8 cellular contexts compared by ENCODE assay signal in the genomic region with DNA sequence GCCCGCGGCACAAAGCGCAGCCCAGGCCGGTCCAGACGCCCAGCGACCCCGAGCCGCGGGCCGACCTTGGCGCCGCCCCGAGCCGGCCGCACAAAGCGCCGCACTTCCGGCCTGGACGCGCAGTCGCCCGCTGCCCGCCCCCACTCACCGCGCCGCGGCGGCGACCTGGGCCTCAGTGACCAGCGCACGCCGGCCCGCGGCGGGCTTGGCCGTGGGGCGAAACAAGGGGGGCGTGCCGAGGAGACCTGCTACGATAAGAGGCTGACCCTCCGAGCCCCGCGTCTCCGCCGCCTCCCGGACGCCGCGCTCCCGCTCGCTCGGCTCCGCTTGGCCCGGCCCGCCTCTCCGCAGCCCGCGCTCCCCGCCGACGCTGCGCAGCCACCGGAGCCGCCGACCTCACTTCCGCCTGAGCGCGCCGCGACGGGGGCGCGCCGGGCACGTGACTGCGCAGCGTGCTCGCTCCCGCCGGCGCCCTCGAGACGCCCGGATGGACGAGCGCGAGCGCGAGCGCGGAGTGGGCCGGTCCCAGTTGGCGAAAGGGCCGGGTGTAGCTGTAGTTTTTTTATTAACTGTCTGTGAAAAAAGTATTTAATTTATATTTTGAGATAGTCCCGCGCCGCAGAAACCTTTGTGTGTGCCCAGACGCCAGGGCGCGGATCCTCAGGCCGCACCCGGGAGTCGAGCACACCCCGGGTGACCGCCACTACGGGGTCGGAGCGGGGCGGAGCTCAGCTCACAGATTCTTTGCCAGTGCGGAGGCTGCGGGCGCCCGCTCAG. TPM values are rescaled to one million over a fixed set of nuclear protein-coding genes. Genes with fewer than 3 reads are reported as not detected.
DNase-seq lines count a peak whose midpoint lies in the region; ATAC-seq and TF ChIP-seq lines count a peak whose summit lies in the region.

A gene with protein sequence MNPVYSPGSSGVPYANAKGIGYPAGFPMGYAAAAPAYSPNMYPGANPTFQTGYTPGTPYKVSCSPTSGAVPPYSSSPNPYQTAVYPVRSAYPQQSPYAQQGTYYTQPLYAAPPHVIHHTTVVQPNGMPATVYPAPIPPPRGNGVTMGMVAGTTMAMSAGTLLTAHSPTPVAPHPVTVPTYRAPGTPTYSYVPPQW (minus strand): TSS at position 395 of the 777 bp plus-strand sequence. CDS start 10,814 bp downstream, outside the sequence.

- H3K27ac Mint-ChIP-seq in activated naive CD8-positive, alpha-beta T cell treated with anti-CD3 and anti-CD28 coated beads, Interleukin-2, amount 10 ng/mL, durations not matched to agents 7 days and 5 days: peak within 1 kb of the TSS; percentile 98

- H3K36me3 Mint-ChIP-seq in activated naive CD8-positive, alpha-beta T cell treated with anti-CD3 and anti-CD28 coated beads, Interleukin-2, amount 10 ng/mL, durations not matched to agents 7 days and 5 days: peaks cover 6% of the 10 kb centered on the region

- no peaks in the 10 kb centered on the region for H3K9me2 ChIP-seq in SU-DHL-6 (replicated peaks; ENCODE audit: insufficient read depth, low read length)

- H3K4me3 Mint-ChIP-seq in activated naive CD8-positive, alpha-beta T cell treated with anti-CD3 and anti-CD28 coated beads, Interleukin-2, amount 10 ng/mL, durations not matched to agents 7 days and 5 days: peak within 1 kb of the TSS; percentile 96

- peaks cover 17% of the 10 kb centered on the region for H3K4me1 Mint-ChIP-seq in activated naive CD8-positive, alpha-beta T cell treated with anti-CD3 and anti-CD28 coated beads, Interleukin-2, amount 10 ng/mL, durations not matched to agents 7 days and 5 days

- peaks cover 15% of the 10 kb centered on the region for H3F3A ChIP-seq in SU-DHL-6 (ENCODE audit: insufficient read depth)

- peak; percentile 81 for ATAC-seq in HG02571 (IDR thresholded peaks at IDR 0.05; ENCODE audit: unreplicated experiment)
- ATAC-seq in activated naive CD8-positive, alpha-beta T cell treated with anti-CD3 and anti-CD28 coated beads, Interleukin-2, amount 10 ng/mL, durations not matched to agents 7 days and 5 days (ENCODE audit: low read depth): peak; percentile 84

- peaks cover 8% of the 10 kb centered on the region; the same call in 1 of the 2 replicates for H4K20me1 ChIP-seq in SU-DHL-6 (ENCODE audit: low read depth, low read length)

- H3K27ac ChIP-seq in SU-DHL-6 (ENCODE audit: low read depth, low read length) (peak within 1 kb of the TSS; percentile 67), parathyroid adenoma (peak within 1 kb of the TSS; percentile 91), tibial artery (peak within 1 kb of the TSS; percentile 95 to 96)

- POLR2A ChIA-PET in activated naive CD8-positive, alpha-beta T cell treated with anti-CD3 and anti-CD28 coated beads, Interleukin-2, amount 10 ng/mL, durations not matched to agents 7 days and 5 days (lab: Charles Lee): interaction anchor here (0.7 to 3.9 kb wide), 12 partner anchors 10 to 400 kb away, joined by 3 to 86 read pairs (median 3); a partner anchor contains a TSS

- H3K27me3 Mint-ChIP-seq in activated naive CD8-positive, alpha-beta T cell treated with anti-CD3 and anti-CD28 coated beads, Interleukin-2, amount 10 ng/mL, durations not matched to agents 7 days and 5 days: peaks cover 2% of the 10 kb centered on the region

- H3K9me3 ChIP-seq in SU-DHL-6 (ENCODE audit: insufficient read depth, low read length) (no peaks in the 10 kb centered on the region), parathyroid adenoma (ENCODE audit: control insufficient read depth, low read length) (no peaks in the 10 kb centered on the region), tibial artery (no peaks in the 10 kb centered on the region)

- H3K4me1 ChIP-seq in parathyroid adenoma (peaks cover 2% of the 10 kb centered on the region), tibial artery (peaks cover 0 to 20% (median 13%) of the 10 kb centered on the region in 4 donors)

- TF ChIP-seq POLR2A in GM10847 (IDR thresholded peaks at IDR 0.05; ENCODE audit: extremely low read depth, insufficient read length) (peak; percentile 90), NB4 (IDR thresholded peaks at IDR 0.05; ENCODE audit: extremely low read depth, insufficient read length) (peak; percentile 90)

- H3K79me2 ChIP-seq in SU-DHL-6 (ENCODE audit: insufficient read depth, low read length) (peaks cover 47% of the 10 kb centered on the region), parathyroid adenoma (peaks cover 30% of the 10 kb centered on the region)

- H3K4me2 ChIP-seq in SU-DHL-6 (ENCODE audit: low read depth, low read length, poor library complexity, severe bottlenecking) (peak within 1 kb of the TSS; percentile 100), parathyroid adenoma (ENCODE audit: low read length) (peak within 1 kb of the TSS; percentile 58)

- H3K4me3 ChIP-seq in NB4 (ENCODE audit: low read depth, low read length) (peak within 1 kb of the TSS; percentile 80), SU-DHL-6 (ENCODE audit: insufficient read depth, low read length, poor library complexity, severe bottlenecking) (peak within 1 kb of the TSS; percentile 65), parathyroid adenoma (ENCODE audit: low read depth, low read length) (peak within 1 kb of the TSS; percentile 82), tibial artery (peak within 1 kb of the TSS; percentile 73 to 91)

- intact Hi-C loops in head of caudate nucleus (cut with DNase I): loop anchor here (5.0 kb wide), 1 partner anchor 51 kb away; no protein-coding TSS in a partner anchor
- intact Hi-C loops in tibial artery (cut with DNase I; ENCODE audit: low total_unique reads): loop anchor here (10.0 kb wide), 1 partner anchor 908 kb away; a partner anchor contains a TSS

- H3K27me3 ChIP-seq in SU-DHL-6 (ENCODE audit: low read length): no peaks in the 10 kb centered on the region
- H3K27me3 ChIP-seq in parathyroid adenoma (ENCODE audit: control insufficient read depth, insufficient read depth, low read length): no peaks in the 10 kb centered on the region
- H3K27me3 ChIP-seq in tibial artery: no peaks in the 10 kb centered on the region

- H3K36me3 ChIP-seq in SU-DHL-6 (ENCODE audit: low read length) (peaks cover 2% of the 10 kb centered on the region; the same call in 1 of the 2 replicates), parathyroid adenoma (ENCODE audit: control insufficient read depth, insufficient read depth, low read length) (no peaks in the 10 kb centered on the region), tibial artery (peaks cover 0 to 12% (median 9%) of the 10 kb centered on the region in 3 donors)

- DNase-seq in NB4 (ENCODE audit: low read depth) (peak; percentile 94), head of caudate nucleus (peak; percentile 52 to 94 (median 86)), tibial artery (peak; percentile 81 to 92)
- peak; percentile 97 for DNase-seq in activated naive CD8-positive, alpha-beta T cell treated with anti-CD3 and anti-CD28 coated beads, Interleukin-2, amount 10 ng/mL, durations not matched to agents 7 days and 5 days

- no peaks in the 10 kb centered on the region for H3K9me3 Mint-ChIP-seq in activated naive CD8-positive, alpha-beta T cell treated with anti-CD3 and anti-CD28 coated beads, Interleukin-2, amount 10 ng/mL, durations not matched to agents 7 days and 5 days

- peak within 1 kb of the TSS; percentile 87 for H2AFZ ChIP-seq in SU-DHL-6 (ENCODE audit: low read depth, low read length, severe bottlenecking)
- H2AFZ ChIP-seq in parathyroid adenoma: peak within 1 kb of the TSS; percentile 97

- TF ChIP-seq CTCF in NB4 (IDR thresholded peaks at IDR 0.05; ENCODE audit: low read depth, low read length) (no peak), SU-DHL-6 (IDR thresholded peaks at IDR 0.05; ENCODE audit: insufficient read depth, low read length, poor library complexity, severe bottlenecking) (no peak), parathyroid adenoma (IDR thresholded peaks at IDR 0.05) (no peak), tibial artery (IDR thresholded peaks at IDR 0.05) (no peak)

- peak within 1 kb of the TSS; percentile 68 for H3K9ac ChIP-seq in SU-DHL-6 (ENCODE audit: low read length)
- peak within 1 kb of the TSS; percentile 79 for H3K9ac ChIP-seq in parathyroid adenoma

RNA-seq across cellular contexts. Expression of the gene that starts here (rescaled TPM):
- total RNA-seq in activated naive CD8-positive, alpha-beta T cell treated with anti-CD3 and anti-CD28 coated beads, Interleukin-2, amount 10 ng/mL, durations not matched to agents 7 days and 5 days: 10 to 100 TPM; 63.0 to 67.9 TPM

Comparison
In these comparisons a context has a peak if more than half of its experiments do, and no peak if none do; other contexts are left out.
1. Peak in every context shown above with its lines: DNase-seq, ATAC-seq, H3K4me3 ChIP-seq and H3K27ac ChIP-seq.